9 cellular contexts compared by ENCODE assay signal in the genomic region with DNA sequence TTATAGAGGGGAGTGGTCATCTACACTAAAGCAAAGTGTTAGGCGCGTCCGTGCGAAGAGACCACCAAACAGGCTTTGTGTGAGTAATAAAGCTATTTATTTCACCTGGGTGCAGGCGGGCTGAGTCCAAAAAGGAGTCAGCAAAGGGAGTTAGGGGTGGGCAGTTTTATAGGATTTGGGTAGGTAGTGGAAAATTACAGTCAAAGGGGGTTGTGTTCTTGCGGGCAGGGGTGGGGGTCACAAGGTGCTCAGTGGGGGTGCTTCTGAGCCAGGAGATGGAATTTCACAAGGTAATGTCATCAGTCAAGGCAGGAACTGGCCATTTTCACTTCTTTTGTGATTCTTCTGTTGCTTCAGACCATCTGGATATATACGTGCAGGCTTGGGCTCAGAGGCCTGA. TPM values are rescaled to one million over a fixed set of nuclear protein-coding genes. Genes with fewer than 3 reads are reported as not detected.
DNase-seq lines count a peak whose midpoint lies in the region; ATAC-seq, FAIRE-seq and TF ChIP-seq lines count a peak whose summit lies in the region.
"Had no signal": no experiment of that assay in that cellular context is flagged by ENCODE, and none has a peak within 500 bp of the region (broad histone marks: within the 10 kb centered on the region; RNA-seq: fewer than 3 reads in every experiment).

No MANE protein-coding gene starts in this region.

- intact Hi-C loops in OCI-LY7 (cut with micrococcal nuclease; ENCODE audit: unreplicated experiment), result no loop called here

- H2BK15ac ChIP-seq in H1 (ENCODE audit: low read length), result no peak overlapping the region

- peak overlapping the region; percentile 92 for H3K27ac ChIP-seq in CD4-positive, CD25-positive, alpha-beta regulatory T cell (ENCODE audit: insufficient read depth, low read length, poor library complexity, severe bottlenecking)
- H3K27ac ChIP-seq in OCI-LY7 (ENCODE audit: low read depth, low read length, poor library complexity, severe bottlenecking), result peak overlapping the region; percentile 93
- H3K27ac ChIP-seq in H1 (ENCODE audit: low read depth, low read length), result no peak overlapping the region

- peaks cover 12% of the 10 kb centered on the region; the same call in 1 of the 2 replicates for H4K20me1 ChIP-seq in OCI-LY7 (ENCODE audit: insufficient read depth, low read length)
- H4K20me1 ChIP-seq in H1 (replicated peaks in 1 of 2; ENCODE audit: control insufficient read depth in 1 of 2, insufficient read depth in 2 of 2, low read length in 2 of 2), result peaks cover 2 to 10% of the 10 kb centered on the region in 2 experiments

- TF ChIP-seq EP300 in H1 (IDR thresholded peaks at IDR 0.05; ENCODE audit: borderline replicate concordance in 1 of 2, low read depth in 2 of 2, low read length in 2 of 2), result no peak

- H4K91ac ChIP-seq in H1 (replicated peaks; ENCODE audit: insufficient read length, low read length), result no peak overlapping the region

- POLR2A ChIA-PET in OCI-LY7 (lab: Charles Lee) (interaction anchor here (0.7 kb wide), 1 partner anchor 271 kb away, joined by 4 read pairs; no protein-coding TSS in a partner anchor), H1 (lab: Charles Lee; ENCODE audit: partially characterized antibody) (interaction anchor here (0.6 to 3.4 kb wide), 15 partner anchors 9 to 403 kb away, joined by 3 to 14 read pairs (median 3); partner anchors contain the start of genes CHP1, EXD1, NUSAP1 and OIP5)

- no peak overlapping the region for H2BK120ac ChIP-seq in H1 (replicated peaks; ENCODE audit: low read depth, low read length)

- H3K23ac ChIP-seq in H1 (ENCODE audit: insufficient read length), result no peak overlapping the region

- no peak overlapping the region; the same call in 1 of the 2 replicates for H3K18ac ChIP-seq in H1 (ENCODE audit: extremely low read depth, low read length)

- peak overlapping the region; percentile 87 to 97 (median 96) for H3K4me3 Mint-ChIP-seq in CD4-positive, CD25-positive, alpha-beta regulatory T cell

- H3K4me1 ChIP-seq in CD4-positive, CD25-positive, alpha-beta regulatory T cell (ENCODE audit: control insufficient read depth, insufficient read depth, low read length, poor library complexity, severe bottlenecking), result peaks cover 56% of the 10 kb centered on the region
- H3K4me1 ChIP-seq in OCI-LY7 (ENCODE audit: insufficient read depth, low read length, poor library complexity, severe bottlenecking) (peaks cover 52% of the 10 kb centered on the region), H1 (replicated peaks in 1 of 4; ENCODE audit: control insufficient read depth in 3 of 4, insufficient read depth in 4 of 4, low read length in 3 of 4) (peaks cover 0 to 5% (median 2%) of the 10 kb centered on the region in 4 experiments; a peak in 3 of 7 replicates), neuron (ENCODE audit: insufficient read depth, low read length) (peaks cover 15% of the 10 kb centered on the region)

- H3K56ac ChIP-seq in H1 (replicated peaks; ENCODE audit: insufficient read length, low read depth, low read length), result no peak overlapping the region

- peak overlapping the region; percentile 95 for H3K4me3 ChIP-seq in CD4-positive, CD25-positive, alpha-beta regulatory T cell (ENCODE audit: low read depth, low read length)
- peak overlapping the region; percentile 98 for H3K4me3 ChIP-seq in OCI-LY7 (ENCODE audit: low read depth, low read length, poor library complexity, severe bottlenecking)
- H3K4me3 ChIP-seq in H1 (ENCODE audit: extremely low read depth in 1 of 4, insufficient read depth in 2 of 4, low read depth in 3 of 4, low read length in 4 of 4), result peak overlapping the region; percentile 76 to 95 (median 90)
- peak overlapping the region; percentile 88 for H3K4me3 ChIP-seq in neuron (ENCODE audit: low read length)

- H4K8ac ChIP-seq in H1 (ENCODE audit: extremely low read depth, insufficient read depth, low read length), result no peak overlapping the region

- H3K4ac ChIP-seq in H1 (replicated peaks; ENCODE audit: insufficient read length, low read depth, low read length), result no peak overlapping the region

- peak overlapping the region; percentile 98 to 99 (median 99) for H3K27ac Mint-ChIP-seq in CD4-positive, CD25-positive, alpha-beta regulatory T cell

- H3K27me3 ChIP-seq in CD4-positive, CD25-positive, alpha-beta regulatory T cell (ENCODE audit: control insufficient read depth, insufficient read depth, low read length), result no peaks in the 10 kb centered on the region
- no peaks in the 10 kb centered on the region for H3K27me3 ChIP-seq in H1 (replicated peaks in 1 of 4; ENCODE audit: control insufficient read depth in 3 of 4, extremely low read depth in 1 of 4, insufficient read depth in 3 of 4, low read length in 3 of 4)
- H3K27me3 ChIP-seq in neuron (ENCODE audit: insufficient read depth, low read length), result no peaks in the 10 kb centered on the region

- 27% methylated on average over 7 of the region's 7 CpGs; no CpG with 5 or more reads in 1 of the 2 experiments for WGBS in H1 (ENCODE audit: extremely low coverage in 1 of 2, insufficient coverage in 1 of 2, insufficient read length in 1 of 2, insufficient replicate concordance in 2 of 2, low coverage in 1 of 2, low lambda C conversion rate in 2 of 2, missing lambda C conversion rate in 1 of 2), 2 experiments

- no peak overlapping the region; the same call in 1 of the 2 replicates for H2BK12ac ChIP-seq in H1 (ENCODE audit: low read depth, low read length)

- H3K27me3 Mint-ChIP-seq in CD4-positive, CD25-positive, alpha-beta regulatory T cell, result peaks cover 5% of the 10 kb centered on the region

- no peak overlapping the region for H3K14ac ChIP-seq in H1 (ENCODE audit: insufficient read length)

- H3K4me1 Mint-ChIP-seq in CD4-positive, CD25-positive, alpha-beta regulatory T cell, result peaks cover 10 to 61% (median 40%) of the 10 kb centered on the region in 4 donors

- DNase-seq in CD4-positive, CD25-positive, alpha-beta regulatory T cell, result peak in 1 of 3 donors; percentile 28
- DNase-seq in OCI-LY7 (ENCODE audit: low spot score) (peak; percentile 32), H1 (ENCODE audit: low read depth in 1 of 2, low spot score in 2 of 2) (no peak), NCI-H345 treated with DMSO at 0.1 percent for 48 hours (lab: John Stamatoyannopoulos, UW; ENCODE audit: unreplicated experiment) (no peak), GM12892 (ENCODE audit: insufficient read length) (no peak), retina (no peak)
- DNase-seq: SHP77 treated with DMSO at 0.1 percent for 48 hours had no signal

- 0 out of 2 replicates have a peak, but pooled peaks cover 3% of the 10 kb centered on the region for H3K23me2 ChIP-seq in H1 (ENCODE audit: low read depth, low read length)

- peaks cover 3% of the 10 kb centered on the region; the same call in 1 of the 2 replicates for H3K79me1 ChIP-seq in H1 (ENCODE audit: low read depth, low read length)

- no peaks in the 10 kb centered on the region for H3K9me2 ChIP-seq in OCI-LY7 (ENCODE audit: insufficient read depth, low read length)

- peak overlapping the region in 3 of 4 experiments; percentile 93 to 97 (median 96); a peak in 6 of 7 replicates for H3K9ac ChIP-seq in H1 (replicated peaks in 1 of 4; ENCODE audit: extremely low read depth in 1 of 4, low read depth in 3 of 4, low read length in 3 of 4)

- TF ChIP-seq POLR2A in H1 (IDR thresholded peaks at IDR 0.05; ENCODE audit: control extremely low read depth in 1 of 2, low read depth in 2 of 2, low read length in 2 of 2), result peak in 1 of 2 experiments; percentile 55; a peak in 1 of 3 replicates
- TF ChIP-seq POLR2A in GM12892 (IDR thresholded peaks at IDR 0.05; ENCODE audit: low read depth, low read length), result no peak

- H2AK5ac ChIP-seq in H1 (ENCODE audit: low read depth, low read length), result no peak overlapping the region; the same call in 1 of the 2 replicates

- H3K4me2 ChIP-seq in OCI-LY7 (ENCODE audit: low read length) (peak overlapping the region; percentile 92), H1 (ENCODE audit: insufficient read depth in 1 of 2, low read depth in 2 of 2, low read length in 2 of 2) (peak overlapping the region; percentile 64 to 88)

- CTCF ChIA-PET in OCI-LY7 (lab: Charles Lee; ENCODE audit: unreplicated experiment), result no interaction called here
- CTCF ChIA-PET in H1 (lab: Charles Lee; ENCODE audit: partially characterized antibody), result interaction anchor here (0.8 to 1.7 kb wide), 2 partner anchors 46 to 47 kb away, joined by 3 to 6 read pairs; partner anchors contain the start of genes NUSAP1 and OIP5

- FAIRE-seq in H1 (lab: Jason Lieb, UNC) (no peak), GM12892 (lab: Jason Lieb, UNC) (no peak)

- no peak for TF ChIP-seq CTCF in OCI-LY7 (conservative IDR thresholded peaks at IDR 0.05; ENCODE audit: low read length)
- TF ChIP-seq CTCF in H1 (IDR thresholded peaks at IDR 0.05; ENCODE audit: control extremely low read depth in 1 of 3, insufficient read depth in 1 of 3, low read depth in 1 of 3, low read length in 3 of 3), result no peak

- H3K36me3 Mint-ChIP-seq in CD4-positive, CD25-positive, alpha-beta regulatory T cell, result peaks cover 29% of the 10 kb centered on the region

- no peaks in the 10 kb centered on the region for H3K9me3 Mint-ChIP-seq in CD4-positive, CD25-positive, alpha-beta regulatory T cell

- no TSS peak for BruUV-seq in OCI-LY7 (replicated peaks; lab: Mats Ljungman, UMichigan)

- 0 out of 2 replicates have a peak overlapping the region, but pooled peaks have one; percentile 63 for H2BK5ac ChIP-seq in H1 (ENCODE audit: low read depth, low read length)

- peaks cover 30% of the 10 kb centered on the region for H3K36me3 ChIP-seq in CD4-positive, CD25-positive, alpha-beta regulatory T cell (ENCODE audit: control insufficient read depth, insufficient read depth, low read length)
- H3K36me3 ChIP-seq in OCI-LY7 (ENCODE audit: insufficient read depth, low read length) (peaks cover 59% of the 10 kb centered on the region), H1 (ENCODE audit: control insufficient read depth in 2 of 4, insufficient read depth in 4 of 4, low read length in 3 of 4) (peaks cover 13 to 48% (median 34%) of the 10 kb centered on the region in 4 experiments), neuron (ENCODE audit: insufficient read depth, low read length) (peaks cover 44% of the 10 kb centered on the region)

- H3K9me3 ChIP-seq in CD4-positive, CD25-positive, alpha-beta regulatory T cell (ENCODE audit: control insufficient read depth in 2 of 2, low read length in 2 of 2), result no peaks in the 10 kb centered on the region
- H3K9me3 ChIP-seq in OCI-LY7 (ENCODE audit: low read length), result no peaks in the 10 kb centered on the region
- no peaks in the 10 kb centered on the region for H3K9me3 ChIP-seq in H1 (ENCODE audit: insufficient read depth in 2 of 2, low read depth in 1 of 2, low read length in 1 of 2)
- no peaks in the 10 kb centered on the region for H3K9me3 ChIP-seq in neuron (ENCODE audit: low read length)

- H2BK20ac ChIP-seq in H1 (ENCODE audit: low read length), result no peak overlapping the region

- no peak overlapping the region for H4K5ac ChIP-seq in H1 (ENCODE audit: insufficient read length, low read depth, low read length)

- H3K79me2 ChIP-seq in OCI-LY7 (ENCODE audit: insufficient read depth, low read depth, low read length) (peaks cover 58% of the 10 kb centered on the region), H1 (ENCODE audit: control insufficient read depth in 1 of 2, insufficient read depth in 2 of 2, low read length in 2 of 2) (peaks cover 11 to 50% of the 10 kb centered on the region in 2 experiments)

- ATAC-seq in CD4-positive, CD25-positive, alpha-beta regulatory T cell (ENCODE audit: low read depth in 2 of 2), result no peak
- ATAC-seq in HG03469 (IDR thresholded peaks at IDR 0.05; ENCODE audit: unreplicated experiment), result no peak

- no peak overlapping the region for H2AFZ ChIP-seq in OCI-LY7 (ENCODE audit: low read length)
- no peak overlapping the region for H2AFZ ChIP-seq in H1 (ENCODE audit: low read length)
- H2AFZ ChIP-seq in neuron (ENCODE audit: low read depth, low read length), result no peak overlapping the region

- no peak for TF ChIP-seq RAD21 in H1 (IDR thresholded peaks at IDR 0.05 in 1 of 2, conservative IDR thresholded peaks at IDR 0.05 in 1 of 2; ENCODE audit: low read depth in 2 of 2, low read length in 2 of 2)

RNA-seq across cellular contexts. Expression of gene OIP5, which starts 47.1 kb away (rescaled TPM):
- 0.96 TPM for total RNA-seq in CD4-positive, CD25-positive, alpha-beta regulatory T cell
- 1 to 10 TPM in 3 of 4 donors, under 1 TPM in 1; 0.94 to 5.0 (median 2.7) TPM for polyA plus RNA-seq in CD4-positive, CD25-positive, alpha-beta regulatory T cell
- total RNA-seq in OCI-LY7 (2014; rRNA removed; shearing (Covaris generic)), result 29.4 and 42.5 TPM in 2 replicates
- total RNA-seq in OCI-LY7 (2022), result 28.4 and 29.9 TPM in 2 replicates
- total RNA-seq in H1 (2021; fragmentation: NEBNext Ultra II Directional; extraction: Animal tissue kit (Norgen Biotek cat#: 25700)), result 34.8 and 36.7 TPM in 2 replicates
- 41.7 and 44.5 TPM in 2 replicates for polyA plus RNA-seq in H1 (2011; rRNA removed)
- polyA plus RNA-seq in H1 (2011; cell fraction: cytosol; rRNA removed), result 41.3 TPM
- 23.7 TPM for polyA plus RNA-seq in H1 (2011; cell fraction: nucleus; rRNA removed)
- polyA plus RNA-seq in H1 (2012, experiment 1 of 2), result 23.4 to 32.5 TPM (median 28.3 TPM) in 4 replicates
- 31.0 TPM for polyA plus RNA-seq in H1 (2012, experiment 2 of 2)
- polyA plus RNA-seq in H1 (2013, experiment 1 of 2), result 43.4 TPM
- polyA plus RNA-seq in H1 (2013, experiment 2 of 2), result 40.2 TPM
- polyA minus RNA-seq in H1 (2011; rRNA and poly(A)+ RNA removed), result 8.9 and 9.1 TPM in 2 replicates
- 20.3 TPM for polyA minus RNA-seq in H1 (2011; cell fraction: cytosol; rRNA and poly(A)+ RNA removed)
- 14.8 TPM for polyA minus RNA-seq in H1 (2011; cell fraction: nucleus; rRNA and poly(A)+ RNA removed)
- polyA plus RNA-seq in GM12892 (2012; ENCODE audit: missing spikeins), result 14.7 TPM

RNA-seq across cellular contexts. Expression of gene NUSAP1, which starts 47.4 kb away (rescaled TPM):
- total RNA-seq in CD4-positive, CD25-positive, alpha-beta regulatory T cell, result 24.4 TPM
- polyA plus RNA-seq in CD4-positive, CD25-positive, alpha-beta regulatory T cell, result 10 to 100 TPM in 3 of 4 donors, 1 to 10 TPM in 1; 9.9 to 30.8 (median 15.6) TPM
- 411 and 470 TPM in 2 replicates for total RNA-seq in OCI-LY7 (2014; rRNA removed; shearing (Covaris generic))
- 293 and 317 TPM in 2 replicates for total RNA-seq in OCI-LY7 (2022)
- 135 and 144 TPM in 2 replicates for total RNA-seq in H1 (2021; fragmentation: NEBNext Ultra II Directional; extraction: Animal tissue kit (Norgen Biotek cat#: 25700))
- polyA plus RNA-seq in H1 (2011; rRNA removed), result 60.8 and 65.0 TPM in 2 replicates
- polyA plus RNA-seq in H1 (2011; cell fraction: cytosol; rRNA removed), result 91.5 TPM
- 116 TPM for polyA plus RNA-seq in H1 (2011; cell fraction: nucleus; rRNA removed)
- 124 to 165 TPM (median 139 TPM) in 4 replicates for polyA plus RNA-seq in H1 (2012, experiment 1 of 2)
- polyA plus RNA-seq in H1 (2012, experiment 2 of 2), result 11.5 TPM
- polyA plus RNA-seq in H1 (2013, experiment 1 of 2), result 95.2 TPM
- 97.6 TPM for polyA plus RNA-seq in H1 (2013, experiment 2 of 2)
- 112 and 137 TPM in 2 replicates for polyA minus RNA-seq in H1 (2011; rRNA and poly(A)+ RNA removed)
- 57.6 TPM for polyA minus RNA-seq in H1 (2011; cell fraction: cytosol; rRNA and poly(A)+ RNA removed)
- polyA minus RNA-seq in H1 (2011; cell fraction: nucleus; rRNA and poly(A)+ RNA removed), result 93.4 TPM
- 134 TPM for polyA plus RNA-seq in GM12892 (2012; ENCODE audit: missing spikeins)

RNA-seq across cellular contexts. Expression of gene CHP1, which starts 54.2 kb away (rescaled TPM):
- total RNA-seq in CD4-positive, CD25-positive, alpha-beta regulatory T cell, result 34.7 TPM
- 10 to 100 TPM; 17.9 to 23.5 (median 19.3) TPM for polyA plus RNA-seq in CD4-positive, CD25-positive, alpha-beta regulatory T cell
- 19.4 and 32.4 TPM in 2 replicates for total RNA-seq in OCI-LY7 (2014; rRNA removed; shearing (Covaris generic))
- total RNA-seq in OCI-LY7 (2022), result 52.4 and 52.6 TPM in 2 replicates
- total RNA-seq in H1 (2021; fragmentation: NEBNext Ultra II Directional; extraction: Animal tissue kit (Norgen Biotek cat#: 25700)), result 83.3 and 89.0 TPM in 2 replicates
- polyA plus RNA-seq in H1 (2011; rRNA removed), result 31.7 and 45.2 TPM in 2 replicates
- 41.3 TPM for polyA plus RNA-seq in H1 (2011; cell fraction: cytosol; rRNA removed)
- polyA plus RNA-seq in H1 (2011; cell fraction: nucleus; rRNA removed), result 21.2 TPM
- 56.1 to 69.5 TPM (median 62.4 TPM) in 4 replicates for polyA plus RNA-seq in H1 (2012, experiment 1 of 2)
- polyA plus RNA-seq in H1 (2012, experiment 2 of 2), result 35.9 TPM
- 62.1 TPM for polyA plus RNA-seq in H1 (2013, experiment 1 of 2)
- polyA plus RNA-seq in H1 (2013, experiment 2 of 2), result 65.2 TPM
- 92.0 and 101 TPM in 2 replicates for polyA minus RNA-seq in H1 (2011; rRNA and poly(A)+ RNA removed)
- 81.9 TPM for polyA minus RNA-seq in H1 (2011; cell fraction: cytosol; rRNA and poly(A)+ RNA removed)
- 24.8 TPM for polyA minus RNA-seq in H1 (2011; cell fraction: nucleus; rRNA and poly(A)+ RNA removed)
- 22.4 TPM for polyA plus RNA-seq in GM12892 (2012; ENCODE audit: missing spikeins)

RNA-seq across cellular contexts. Expression of gene EXD1, which starts 54.7 kb away (rescaled TPM):
- total RNA-seq in CD4-positive, CD25-positive, alpha-beta regulatory T cell, result not detected
- not detected for polyA plus RNA-seq in CD4-positive, CD25-positive, alpha-beta regulatory T cell
- total RNA-seq in OCI-LY7 (2014; rRNA removed; shearing (Covaris generic)), result not detected in 2 replicates
- not detected in 2 replicates for total RNA-seq in OCI-LY7 (2022)
- 0.54 TPM in 1 of 2 replicates, not detected in the other for total RNA-seq in H1 (2021; fragmentation: NEBNext Ultra II Directional; extraction: Animal tissue kit (Norgen Biotek cat#: 25700))
- polyA plus RNA-seq in H1 (2011; rRNA removed), result 0.06 and 0.08 TPM in 2 replicates
- 0.36 TPM for polyA plus RNA-seq in H1 (2011; cell fraction: cytosol; rRNA removed)
- polyA plus RNA-seq in H1 (2011; cell fraction: nucleus; rRNA removed), result not detected
- 0.19 to 0.23 TPM in 2 of 4 replicates, not detected in the others for polyA plus RNA-seq in H1 (2012, experiment 1 of 2)
- polyA plus RNA-seq in H1 (2012, experiment 2 of 2), result not detected
- 0.10 TPM for polyA plus RNA-seq in H1 (2013, experiment 1 of 2)
- polyA plus RNA-seq in H1 (2013, experiment 2 of 2), result 0.13 TPM
- polyA minus RNA-seq in H1 (2011; rRNA and poly(A)+ RNA removed), result 0.15 TPM in 1 of 2 replicates, not detected in the other
- polyA minus RNA-seq in H1 (2011; cell fraction: cytosol; rRNA and poly(A)+ RNA removed), result 1.3 TPM
- 0.70 TPM for polyA minus RNA-seq in H1 (2011; cell fraction: nucleus; rRNA and poly(A)+ RNA removed)
- 0.11 TPM for polyA plus RNA-seq in GM12892 (2012; ENCODE audit: missing spikeins)

Comparison
In these comparisons a context has a peak if more than half of its experiments do, and no peak if none do; other contexts are left out.
1. RNA of gene OIP5, which starts 47.1 kb away (total RNA-seq): 28.4 to 42.5 TPM in OCI-LY7 and 34.8 to 36.7 TPM in H1; 0.96 TPM in CD4-positive, CD25-positive, alpha-beta regulatory T cell (single experiment); every median in the first group is over 10 times any median in the second.
2. Peak in every context shown above with its lines, with median percentiles within 50 percentile points of each other: H3K4me3 ChIP-seq.